In the genomic region with DNA sequence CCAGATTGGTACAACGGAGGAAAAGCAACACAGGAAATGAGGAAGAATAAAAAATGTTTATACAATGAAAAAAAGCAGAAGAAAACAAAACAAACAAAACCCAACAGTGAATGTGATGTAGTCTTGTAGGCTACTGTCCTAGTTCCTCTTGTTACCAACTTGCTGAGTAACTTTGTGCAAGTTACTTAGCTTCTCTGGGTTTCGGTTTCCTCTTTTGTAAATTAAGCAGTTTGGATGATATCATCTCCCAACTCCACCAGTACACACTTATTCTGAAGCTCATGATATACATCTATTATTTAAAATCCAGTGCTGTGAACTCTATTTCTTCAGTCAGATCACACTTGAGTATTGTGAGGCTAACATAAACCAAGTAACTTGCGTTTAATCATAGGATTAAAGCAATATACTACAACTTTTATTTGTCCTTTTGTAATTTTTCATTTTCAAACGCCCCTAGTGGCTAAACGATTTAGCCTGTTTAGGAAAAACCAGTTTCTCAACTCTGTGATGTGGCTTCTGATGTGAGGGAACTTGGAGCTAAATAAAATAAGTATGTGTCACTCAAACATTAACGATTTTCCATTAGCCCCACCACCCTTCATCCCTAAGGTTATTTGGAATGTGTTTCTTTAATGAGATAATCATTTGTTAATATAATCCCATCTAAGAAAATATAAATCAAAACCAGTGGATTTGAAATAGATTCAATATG, we compare ENCODE assay signal across 8 cellular contexts. TPM values are rescaled to one million over a fixed set of nuclear protein-coding genes. Genes with fewer than 3 reads are reported as not detected.
DNase-seq lines count a peak whose midpoint lies in the region; ATAC-seq and TF ChIP-seq lines count a peak whose summit lies in the region.

No MANE protein-coding gene starts in this region.

- peaks cover 34% of the 10 kb centered on the region for H3K36me3 Mint-ChIP-seq in Caco-2 (ENCODE audit: insufficient read depth, unreplicated experiment)
- peaks cover 6 to 27% (median 12%) of the 10 kb centered on the region in 5 donors for H3K36me3 Mint-ChIP-seq in naive thymus-derived CD4-positive, alpha-beta T cell

- H3K4me3 Mint-ChIP-seq in Caco-2 (ENCODE audit: unreplicated experiment) = peak overlapping the region; percentile 84
- H3K4me3 Mint-ChIP-seq in naive thymus-derived CD4-positive, alpha-beta T cell = peak overlapping the region; percentile 84 to 98 (median 94)

- POLR2A ChIA-PET in Caco-2 (lab: Charles Lee) = interaction anchor here (0.8 to 2.2 kb wide), 4 partner anchors 18 to 138 kb away, joined by 7 to 9 read pairs (median 8); a partner anchor contains a TSS
- POLR2A ChIA-PET in HEK293T (lab: Yijun Ruan, JAX) = interaction anchor here (0.6 to 6.3 kb wide), 10 partner anchors 8 to 158 kb away, joined by 3 to 63 read pairs (median 4); a partner anchor contains a TSS
- POLR2A ChIA-PET in naive thymus-derived CD4-positive, alpha-beta T cell (lab: Charles Lee) = interaction anchor here (0.6 to 6.9 kb wide), 23 partner anchors 8 to 944 kb away, joined by 3 to 106 read pairs (median 4); a partner anchor contains a TSS

- peak overlapping the region; percentile 99 to 100 (median 100) for H3K27ac ChIP-seq in Peyer's patch
- H3K27ac ChIP-seq in naive thymus-derived CD4-positive, alpha-beta T cell (ENCODE audit: low read depth, low read length) = peak overlapping the region; percentile 99

- H3K9me3 Mint-ChIP-seq in Caco-2 (ENCODE audit: unreplicated experiment) = no peaks in the 10 kb centered on the region
- peaks cover 0 to 10% (median 0%) of the 10 kb centered on the region in 11 donors for H3K9me3 Mint-ChIP-seq in naive thymus-derived CD4-positive, alpha-beta T cell

- TF ChIP-seq CTCF in Caco-2 (IDR thresholded peaks at IDR 0.05; ENCODE audit: insufficient read depth in 1 of 2, low read depth in 1 of 2, low read length in 1 of 2, severe bottlenecking in 1 of 2, unreplicated experiment in 1 of 2) = peak; percentile 73 to 78
- peak; percentile 76 to 96 (median 80) for TF ChIP-seq CTCF in Peyer's patch (IDR thresholded peaks at IDR 0.05)

- peaks cover 4% of the 10 kb centered on the region for H3K27me3 Mint-ChIP-seq in Caco-2 (ENCODE audit: insufficient read depth, unreplicated experiment)
- H3K27me3 Mint-ChIP-seq in naive thymus-derived CD4-positive, alpha-beta T cell = peaks cover 0 to 3% (median 0%) of the 10 kb centered on the region in 5 donors

- CTCF ChIA-PET in Caco-2 (lab: Charles Lee) (interaction anchor here (0.6 to 3.6 kb wide), 11 partner anchors 10 to 580 kb away, joined by 3 to 27 read pairs (median 4); a partner anchor contains a TSS), HEK293T (lab: Yijun Ruan, JAX) (interaction anchor here (0.6 to 2.7 kb wide), 16 partner anchors 8 to 335 kb away, joined by 3 to 9 read pairs (median 4); a partner anchor contains a TSS)
- CTCF ChIA-PET in naive thymus-derived CD4-positive, alpha-beta T cell (lab: Charles Lee) = interaction anchor here (0.6 to 5.4 kb wide), 13 partner anchors 19 to 150 kb away, joined by 3 to 30 read pairs (median 3); a partner anchor contains a TSS

- H3K36me3 ChIP-seq in Caco-2 (ENCODE audit: control insufficient read depth, insufficient read depth, low read length) = peaks cover 2% of the 10 kb centered on the region; the same call in 1 of the 2 replicates
- H3K36me3 ChIP-seq in Peyer's patch = peaks cover 0 to 9% (median 0%) of the 10 kb centered on the region in 3 donors
- peaks cover 9 to 13% (median 12%) of the 10 kb centered on the region in 3 experiments for H3K36me3 ChIP-seq in naive thymus-derived CD4-positive, alpha-beta T cell (ENCODE audit: control insufficient read depth in 2 of 3, insufficient read depth in 3 of 3, low read length in 3 of 3)

- peaks cover 37% of the 10 kb centered on the region for H3K4me1 ChIP-seq in Caco-2
- H3K4me1 ChIP-seq in Peyer's patch = peaks cover 0 to 28% (median 13%) of the 10 kb centered on the region in 4 donors
- peaks cover 31 to 33% of the 10 kb centered on the region in 2 donors for H3K4me1 ChIP-seq in naive thymus-derived CD4-positive, alpha-beta T cell (ENCODE audit: control insufficient read depth in 2 of 2, insufficient read depth in 2 of 2, low read length in 2 of 2)

- ATAC-seq in naive thymus-derived CD4-positive, alpha-beta T cell = peak; percentile 5
- no peak for ATAC-seq in GM19467 (IDR thresholded peaks at IDR 0.05; ENCODE audit: unreplicated experiment)
- no peak for ATAC-seq in HG02885 (IDR thresholded peaks at IDR 0.05; ENCODE audit: poor library complexity, unreplicated experiment)

- peak in 1 of 2 donors; percentile 17 for TF ChIP-seq POLR2A in Peyer's patch (IDR thresholded peaks at IDR 0.05)

- H3K27me3 ChIP-seq in Caco-2 (replicated peaks; ENCODE audit: control insufficient read depth, insufficient read depth, low read length) (no peaks in the 10 kb centered on the region), Peyer's patch (no peaks in the 10 kb centered on the region)
- H3K27me3 ChIP-seq in naive thymus-derived CD4-positive, alpha-beta T cell (ENCODE audit: control insufficient read depth in 2 of 2, insufficient read depth in 2 of 2, low read length in 2 of 2) = no peaks in the 10 kb centered on the region

- peaks cover 26% of the 10 kb centered on the region for H3K4me1 Mint-ChIP-seq in Caco-2 (ENCODE audit: low read depth, unreplicated experiment)
- peaks cover 23 to 63% (median 53%) of the 10 kb centered on the region in 7 donors for H3K4me1 Mint-ChIP-seq in naive thymus-derived CD4-positive, alpha-beta T cell

- H3K9me3 ChIP-seq in Caco-2 (no peaks in the 10 kb centered on the region), Peyer's patch (no peaks in the 10 kb centered on the region)
- no peaks in the 10 kb centered on the region for H3K9me3 ChIP-seq in naive thymus-derived CD4-positive, alpha-beta T cell (ENCODE audit: control insufficient read depth in 2 of 3, low read length in 3 of 3)

- H3K4me3 ChIP-seq in Caco-2 (ENCODE audit: low read depth, low read length) (no peak overlapping the region), Peyer's patch (no peak overlapping the region)
- peak overlapping the region; percentile 34 for H3K4me3 ChIP-seq in naive thymus-derived CD4-positive, alpha-beta T cell (ENCODE audit: low read length)

- peak overlapping the region; percentile 97 for H3K27ac Mint-ChIP-seq in Caco-2 (ENCODE audit: unreplicated experiment)
- peak overlapping the region; percentile 92 to 100 (median 100) for H3K27ac Mint-ChIP-seq in naive thymus-derived CD4-positive, alpha-beta T cell

- BruUV-seq in Caco-2 (replicated peaks; lab: Mats Ljungman, UMichigan) = no TSS peak

- peak in 1 of 2 experiments; percentile 58 for DNase-seq in Caco-2
- DNase-seq in HEK293T (ENCODE audit: extremely low spot score) = no peak
- peak in 1 of 3 donors; percentile 4 for DNase-seq in Peyer's patch
- DNase-seq in dedifferentiated amniotic fluid mesenchymal stem cell (ENCODE audit: extremely low spot score) = peak; percentile 62
- peak in 6 of 9 donors; percentile 48 to 71 (median 62) for DNase-seq in naive thymus-derived CD4-positive, alpha-beta T cell
- no peak for DNase-seq in COLO668 (lab: John Stamatoyannopoulos, UW; ENCODE audit: unreplicated experiment)

- intact Hi-C loops in Caco-2 (cut with micrococcal nuclease; ENCODE audit: unreplicated experiment) = loop anchor here (5.0 to 10.0 kb wide), 2 partner anchors 114 to 192 kb away; a partner anchor contains a TSS
- intact Hi-C loops in naive thymus-derived CD4-positive, alpha-beta T cell (cut with micrococcal nuclease) = loop anchor here (5.0 to 10.0 kb wide), 5 partner anchors 74 to 952 kb away; a partner anchor contains a TSS

TF ChIP-seq in HEK293T, 16 proteins besides CTCF, POLR2A, EP300 and RAD21:
- no peak for TF ChIP-seq FOXA1 (IDR thresholded peaks at IDR 0.05)
- TF ChIP-seq FOXM1 (IDR thresholded peaks at IDR 0.05; ENCODE audit: borderline replicate concordance) = no peak
- TF ChIP-seq, protein P1, sequence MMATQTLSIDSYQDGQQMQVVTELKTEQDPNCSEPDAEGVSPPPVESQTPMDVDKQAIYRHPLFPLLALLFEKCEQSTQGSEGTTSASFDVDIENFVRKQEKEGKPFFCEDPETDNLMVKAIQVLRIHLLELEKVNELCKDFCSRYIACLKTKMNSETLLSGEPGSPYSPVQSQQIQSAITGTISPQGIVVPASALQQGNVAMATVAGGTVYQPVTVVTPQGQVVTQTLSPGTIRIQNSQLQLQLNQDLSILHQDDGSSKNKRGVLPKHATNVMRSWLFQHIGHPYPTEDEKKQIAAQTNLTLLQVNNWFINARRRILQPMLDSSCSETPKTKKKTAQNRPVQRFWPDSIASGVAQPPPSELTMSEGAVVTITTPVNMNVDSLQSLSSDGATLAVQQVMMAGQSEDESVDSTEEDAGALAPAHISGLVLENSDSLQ (IDR thresholded peaks at IDR 0.05) = peak; percentile 93
- no peak for TF ChIP-seq SP1 (IDR thresholded peaks at IDR 0.05)
- no peak for TF ChIP-seq BHLHE40 (IDR thresholded peaks at IDR 0.05; ENCODE audit: borderline replicate concordance)
- no peak for TF ChIP-seq ZNF384 (IDR thresholded peaks at IDR 0.05)
- TF ChIP-seq TARDBP (IDR thresholded peaks at IDR 0.05) = no peak
- TF ChIP-seq CTBP1 (IDR thresholded peaks at IDR 0.05; ENCODE audit: borderline replicate concordance) = no peak

RNA-seq across cellular contexts. Expression of a gene that starts 1.4 kb away (rescaled TPM):
- total RNA-seq in Caco-2 (2022) (31.2 and 33.3 TPM in 2 replicates), Peyer's patch (100 to 1,000 TPM in 1 of 4 donors, 10 to 100 TPM in 3; 18.9 to 108 (median 30.6) TPM)
- total RNA-seq in naive thymus-derived CD4-positive, alpha-beta T cell = 10 to 100 TPM; 32.0 to 49.8 (median 41.0) TPM
- 10 to 100 TPM; 21.5 to 22.1 TPM for polyA plus RNA-seq in naive thymus-derived CD4-positive, alpha-beta T cell

RNA-seq across cellular contexts. Expression of a gene that starts 18.2 kb away (rescaled TPM):
- total RNA-seq in Caco-2 (2022) = 41.1 and 45.0 TPM in 2 replicates
- total RNA-seq in Peyer's patch = 10 to 100 TPM; 50.1 to 81.9 (median 64.1) TPM
- 10 to 100 TPM in 4 of 5 experiments, 1 to 10 TPM in 1; 9.9 to 42.9 (median 22.1) TPM for total RNA-seq in naive thymus-derived CD4-positive, alpha-beta T cell
- 10 to 100 TPM; 12.8 to 18.9 TPM for polyA plus RNA-seq in naive thymus-derived CD4-positive, alpha-beta T cell

Comparison
In these comparisons a context has a peak if more than half of its experiments do, and no peak if none do; other contexts are left out.
1. DNase-seq: peak in dedifferentiated amniotic fluid mesenchymal stem cell (single experiment) and naive thymus-derived CD4-positive, alpha-beta T cell (6 of 9); none in HEK293T (single experiment) and COLO668 (single experiment).